Comparison of ENCODE assay signal across 1 cellular context in the genomic region with DNA sequence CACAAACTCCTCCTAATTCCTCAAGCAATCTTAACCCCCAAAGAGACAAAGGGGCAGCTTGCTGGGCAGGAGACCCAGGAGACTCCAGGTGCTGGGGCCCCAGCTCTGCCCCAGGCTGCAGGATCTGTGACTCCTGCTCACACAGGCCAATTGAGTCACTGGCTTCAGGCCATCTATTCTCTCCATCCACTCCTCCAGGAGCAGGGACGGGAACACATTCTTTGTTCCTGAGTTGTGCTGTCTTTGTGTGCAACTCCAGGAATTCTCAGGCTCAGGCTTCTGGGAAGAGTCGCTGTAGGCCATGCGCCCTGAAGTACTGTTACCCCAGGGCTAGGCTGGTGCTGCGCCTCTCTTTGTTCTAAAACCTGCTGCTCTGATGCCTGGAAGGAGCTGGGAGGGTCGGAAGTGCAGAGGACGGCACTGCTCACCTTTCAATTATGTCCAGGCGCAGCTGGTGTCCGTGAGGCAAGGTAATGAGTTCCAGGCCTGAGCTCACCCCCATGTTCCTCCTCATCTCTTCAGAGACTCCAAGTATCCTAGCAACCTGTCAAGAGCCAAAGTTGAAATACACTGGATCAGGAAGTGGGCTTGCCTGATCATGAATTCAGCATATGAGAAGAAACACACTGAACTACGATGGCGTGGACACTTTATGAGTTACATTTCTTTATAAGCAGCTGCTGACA.
TF ChIP-seq lines count a peak whose summit lies in the region.

No MANE protein-coding gene starts in this region.

TF ChIP-seq in IMR-90, 13 proteins besides CTCF, POLR2A, EP300 and RAD21 (continued from another document):
- TF ChIP-seq, protein P1, sequence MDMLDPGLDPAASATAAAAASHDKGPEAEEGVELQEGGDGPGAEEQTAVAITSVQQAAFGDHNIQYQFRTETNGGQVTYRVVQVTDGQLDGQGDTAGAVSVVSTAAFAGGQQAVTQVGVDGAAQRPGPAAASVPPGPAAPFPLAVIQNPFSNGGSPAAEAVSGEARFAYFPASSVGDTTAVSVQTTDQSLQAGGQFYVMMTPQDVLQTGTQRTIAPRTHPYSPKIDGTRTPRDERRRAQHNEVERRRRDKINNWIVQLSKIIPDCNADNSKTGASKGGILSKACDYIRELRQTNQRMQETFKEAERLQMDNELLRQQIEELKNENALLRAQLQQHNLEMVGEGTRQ (IDR thresholded peaks at IDR 0.05; ENCODE audit: low read depth, low read length): no peak
- no peak for TF ChIP-seq CHD1 (IDR thresholded peaks at IDR 0.05; ENCODE audit: low read depth, low read length)
- no peak for TF ChIP-seq MXI1 (IDR thresholded peaks at IDR 0.05; ENCODE audit: borderline replicate concordance, low read depth, low read length)
- no peak for TF ChIP-seq NFE2L2 (IDR thresholded peaks at IDR 0.05; ENCODE audit: low read depth, low read length)
- TF ChIP-seq RFX5 (IDR thresholded peaks at IDR 0.05; ENCODE audit: low read depth, low read length): no peak
